Comparison of ENCODE assay signal across 1 cellular context in genomic region chr1:156655904-156656516, GRCh38.
TF ChIP-seq lines count a peak whose summit lies in the region.

No MANE protein-coding gene starts in this region.

TF ChIP-seq in H1, 55 proteins besides CTCF, POLR2A, EP300 and RAD21:
- no peak for TF ChIP-seq EGR1 (IDR thresholded peaks at IDR 0.05; ENCODE audit: borderline replicate concordance, low read depth, low read length)
- TF ChIP-seq BRCA1 (IDR thresholded peaks at IDR 0.05; ENCODE audit: low read depth, low read length), result no peak
- TF ChIP-seq MAFK (IDR thresholded peaks at IDR 0.05; ENCODE audit: low read depth, low read length), result no peak
- TF ChIP-seq, protein P1, sequence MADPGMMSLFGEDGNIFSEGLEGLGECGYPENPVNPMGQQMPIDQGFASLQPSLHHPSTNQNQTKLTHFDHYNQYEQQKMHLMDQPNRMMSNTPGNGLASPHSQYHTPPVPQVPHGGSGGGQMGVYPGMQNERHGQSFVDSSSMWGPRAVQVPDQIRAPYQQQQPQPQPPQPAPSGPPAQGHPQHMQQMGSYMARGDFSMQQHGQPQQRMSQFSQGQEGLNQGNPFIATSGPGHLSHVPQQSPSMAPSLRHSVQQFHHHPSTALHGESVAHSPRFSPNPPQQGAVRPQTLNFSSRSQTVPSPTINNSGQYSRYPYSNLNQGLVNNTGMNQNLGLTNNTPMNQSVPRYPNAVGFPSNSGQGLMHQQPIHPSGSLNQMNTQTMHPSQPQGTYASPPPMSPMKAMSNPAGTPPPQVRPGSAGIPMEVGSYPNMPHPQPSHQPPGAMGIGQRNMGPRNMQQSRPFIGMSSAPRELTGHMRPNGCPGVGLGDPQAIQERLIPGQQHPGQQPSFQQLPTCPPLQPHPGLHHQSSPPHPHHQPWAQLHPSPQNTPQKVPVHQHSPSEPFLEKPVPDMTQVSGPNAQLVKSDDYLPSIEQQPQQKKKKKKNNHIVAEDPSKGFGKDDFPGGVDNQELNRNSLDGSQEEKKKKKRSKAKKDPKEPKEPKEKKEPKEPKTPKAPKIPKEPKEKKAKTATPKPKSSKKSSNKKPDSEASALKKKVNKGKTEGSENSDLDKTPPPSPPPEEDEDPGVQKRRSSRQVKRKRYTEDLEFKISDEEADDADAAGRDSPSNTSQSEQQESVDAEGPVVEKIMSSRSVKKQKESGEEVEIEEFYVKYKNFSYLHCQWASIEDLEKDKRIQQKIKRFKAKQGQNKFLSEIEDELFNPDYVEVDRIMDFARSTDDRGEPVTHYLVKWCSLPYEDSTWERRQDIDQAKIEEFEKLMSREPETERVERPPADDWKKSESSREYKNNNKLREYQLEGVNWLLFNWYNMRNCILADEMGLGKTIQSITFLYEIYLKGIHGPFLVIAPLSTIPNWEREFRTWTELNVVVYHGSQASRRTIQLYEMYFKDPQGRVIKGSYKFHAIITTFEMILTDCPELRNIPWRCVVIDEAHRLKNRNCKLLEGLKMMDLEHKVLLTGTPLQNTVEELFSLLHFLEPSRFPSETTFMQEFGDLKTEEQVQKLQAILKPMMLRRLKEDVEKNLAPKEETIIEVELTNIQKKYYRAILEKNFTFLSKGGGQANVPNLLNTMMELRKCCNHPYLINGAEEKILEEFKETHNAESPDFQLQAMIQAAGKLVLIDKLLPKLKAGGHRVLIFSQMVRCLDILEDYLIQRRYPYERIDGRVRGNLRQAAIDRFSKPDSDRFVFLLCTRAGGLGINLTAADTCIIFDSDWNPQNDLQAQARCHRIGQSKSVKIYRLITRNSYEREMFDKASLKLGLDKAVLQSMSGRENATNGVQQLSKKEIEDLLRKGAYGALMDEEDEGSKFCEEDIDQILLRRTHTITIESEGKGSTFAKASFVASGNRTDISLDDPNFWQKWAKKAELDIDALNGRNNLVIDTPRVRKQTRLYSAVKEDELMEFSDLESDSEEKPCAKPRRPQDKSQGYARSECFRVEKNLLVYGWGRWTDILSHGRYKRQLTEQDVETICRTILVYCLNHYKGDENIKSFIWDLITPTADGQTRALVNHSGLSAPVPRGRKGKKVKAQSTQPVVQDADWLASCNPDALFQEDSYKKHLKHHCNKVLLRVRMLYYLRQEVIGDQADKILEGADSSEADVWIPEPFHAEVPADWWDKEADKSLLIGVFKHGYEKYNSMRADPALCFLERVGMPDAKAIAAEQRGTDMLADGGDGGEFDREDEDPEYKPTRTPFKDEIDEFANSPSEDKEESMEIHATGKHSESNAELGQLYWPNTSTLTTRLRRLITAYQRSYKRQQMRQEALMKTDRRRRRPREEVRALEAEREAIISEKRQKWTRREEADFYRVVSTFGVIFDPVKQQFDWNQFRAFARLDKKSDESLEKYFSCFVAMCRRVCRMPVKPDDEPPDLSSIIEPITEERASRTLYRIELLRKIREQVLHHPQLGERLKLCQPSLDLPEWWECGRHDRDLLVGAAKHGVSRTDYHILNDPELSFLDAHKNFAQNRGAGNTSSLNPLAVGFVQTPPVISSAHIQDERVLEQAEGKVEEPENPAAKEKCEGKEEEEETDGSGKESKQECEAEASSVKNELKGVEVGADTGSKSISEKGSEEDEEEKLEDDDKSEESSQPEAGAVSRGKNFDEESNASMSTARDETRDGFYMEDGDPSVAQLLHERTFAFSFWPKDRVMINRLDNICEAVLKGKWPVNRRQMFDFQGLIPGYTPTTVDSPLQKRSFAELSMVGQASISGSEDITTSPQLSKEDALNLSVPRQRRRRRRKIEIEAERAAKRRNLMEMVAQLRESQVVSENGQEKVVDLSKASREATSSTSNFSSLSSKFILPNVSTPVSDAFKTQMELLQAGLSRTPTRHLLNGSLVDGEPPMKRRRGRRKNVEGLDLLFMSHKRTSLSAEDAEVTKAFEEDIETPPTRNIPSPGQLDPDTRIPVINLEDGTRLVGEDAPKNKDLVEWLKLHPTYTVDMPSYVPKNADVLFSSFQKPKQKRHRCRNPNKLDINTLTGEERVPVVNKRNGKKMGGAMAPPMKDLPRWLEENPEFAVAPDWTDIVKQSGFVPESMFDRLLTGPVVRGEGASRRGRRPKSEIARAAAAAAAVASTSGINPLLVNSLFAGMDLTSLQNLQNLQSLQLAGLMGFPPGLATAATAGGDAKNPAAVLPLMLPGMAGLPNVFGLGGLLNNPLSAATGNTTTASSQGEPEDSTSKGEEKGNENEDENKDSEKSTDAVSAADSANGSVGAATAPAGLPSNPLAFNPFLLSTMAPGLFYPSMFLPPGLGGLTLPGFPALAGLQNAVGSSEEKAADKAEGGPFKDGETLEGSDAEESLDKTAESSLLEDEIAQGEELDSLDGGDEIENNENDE (IDR thresholded peaks at IDR 0.05; ENCODE audit: insufficient replicate concordance, low read length), result no peak
- TF ChIP-seq, protein P2, sequence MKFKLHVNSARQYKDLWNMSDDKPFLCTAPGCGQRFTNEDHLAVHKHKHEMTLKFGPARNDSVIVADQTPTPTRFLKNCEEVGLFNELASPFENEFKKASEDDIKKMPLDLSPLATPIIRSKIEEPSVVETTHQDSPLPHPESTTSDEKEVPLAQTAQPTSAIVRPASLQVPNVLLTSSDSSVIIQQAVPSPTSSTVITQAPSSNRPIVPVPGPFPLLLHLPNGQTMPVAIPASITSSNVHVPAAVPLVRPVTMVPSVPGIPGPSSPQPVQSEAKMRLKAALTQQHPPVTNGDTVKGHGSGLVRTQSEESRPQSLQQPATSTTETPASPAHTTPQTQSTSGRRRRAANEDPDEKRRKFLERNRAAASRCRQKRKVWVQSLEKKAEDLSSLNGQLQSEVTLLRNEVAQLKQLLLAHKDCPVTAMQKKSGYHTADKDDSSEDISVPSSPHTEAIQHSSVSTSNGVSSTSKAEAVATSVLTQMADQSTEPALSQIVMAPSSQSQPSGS (IDR thresholded peaks at IDR 0.05; ENCODE audit: low read length), result no peak
